Comparison of ENCODE assay signal across 21 cellular contexts in the genomic region with DNA sequence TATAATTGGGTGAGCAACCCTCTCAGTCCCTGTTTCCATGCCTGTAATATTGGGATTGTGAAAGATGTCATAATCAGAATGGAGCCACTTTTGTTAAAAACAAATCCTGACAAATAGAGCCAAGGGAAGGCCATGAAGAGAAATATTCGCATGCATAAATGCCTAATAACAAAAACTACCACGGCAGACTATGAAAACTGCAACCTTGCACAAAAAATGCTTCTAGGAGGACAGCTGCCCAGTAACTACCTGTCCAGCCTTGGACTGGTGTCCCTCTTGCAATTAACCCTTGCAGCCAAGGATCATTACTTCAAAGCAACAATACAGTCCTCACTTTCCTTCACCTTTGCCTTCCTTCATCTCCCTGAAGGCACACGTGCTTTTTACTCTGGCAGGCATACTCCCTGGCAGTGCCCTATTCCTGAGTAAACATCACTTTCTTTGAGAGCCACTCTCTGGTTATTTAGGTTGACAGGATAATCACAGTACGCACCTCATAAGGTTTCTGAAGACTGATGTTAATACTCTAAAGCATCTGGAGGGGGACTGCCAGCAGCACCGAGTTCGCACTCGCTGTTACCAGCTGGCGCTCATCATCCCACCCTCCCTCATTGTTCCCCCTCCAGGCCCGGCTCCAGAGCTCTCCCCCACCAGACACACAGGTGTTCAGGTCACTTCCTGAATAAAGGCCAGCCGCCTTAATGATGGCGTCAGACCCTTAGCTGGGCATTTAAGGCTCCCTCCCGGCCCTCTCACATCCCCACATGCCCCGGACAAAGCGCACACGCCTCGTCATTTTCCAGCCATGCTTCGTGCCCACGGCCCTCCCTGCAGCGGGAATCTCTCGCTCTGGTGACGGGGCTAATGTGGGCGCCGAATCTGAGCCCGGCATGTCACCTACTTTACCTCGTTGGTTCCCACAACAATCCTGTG. TPM values are rescaled to one million over a fixed set of nuclear protein-coding genes. Genes with fewer than 3 reads are reported as not detected.
DNase-seq lines count a peak whose midpoint lies in the region; ATAC-seq and TF ChIP-seq lines count a peak whose summit lies in the region.
"Had no signal": no experiment of that assay in that cellular context is flagged by ENCODE, and none has a peak within 500 bp of the region (broad histone marks: within the 10 kb centered on the region; RNA-seq: fewer than 3 reads in every experiment).

No MANE protein-coding gene starts in this region.

- no peak overlapping the region for H3K9ac ChIP-seq in muscle layer of colon (ENCODE audit: low read length)
- no peak overlapping the region for H3K9ac ChIP-seq in MM.1S (ENCODE audit: low read length)

- peaks cover 60% of the 10 kb centered on the region for H3K4me1 ChIP-seq in muscle layer of colon (ENCODE audit: insufficient read depth, low read length)
- H3K4me1 ChIP-seq in uterus = peaks cover 0 to 4% of the 10 kb centered on the region in 2 donors
- H3K4me1 ChIP-seq in MM.1S (ENCODE audit: low read length) = no peaks in the 10 kb centered on the region

- no peaks in the 10 kb centered on the region for H3K27me3 Mint-ChIP-seq in activated naive CD8-positive, alpha-beta T cell
- no peaks in the 10 kb centered on the region for H3K27me3 Mint-ChIP-seq in activated naive CD8-positive, alpha-beta T cell treated with anti-CD3 and anti-CD28 coated beads for 36 hours
- H3K27me3 Mint-ChIP-seq: CD4-positive, alpha-beta memory T cell had no signal

- H3K27ac ChIP-seq in muscle layer of colon (ENCODE audit: low read depth, low read length) (peak overlapping the region; percentile 19), uterus (peak overlapping the region; percentile 88 to 97), MM.1S (ENCODE audit: low read length) (no peak overlapping the region)
- H3K27ac ChIP-seq: Peyer's patch, SK-N-MC had no signal

- TF ChIP-seq POLR2A in uterus (IDR thresholded peaks at IDR 0.05) = no peak

- H2AFZ ChIP-seq in MM.1S (ENCODE audit: low read length) = no peak overlapping the region

- no peak overlapping the region for H3K4me3 ChIP-seq in muscle layer of colon (ENCODE audit: low read depth in 1 of 2, low read length in 2 of 2)
- no peak overlapping the region for H3K4me3 ChIP-seq in uterus
- H3K4me3 ChIP-seq in MM.1S (ENCODE audit: low read length) = no peak overlapping the region
- H3K4me3 ChIP-seq: pancreas, Peyer's patch, SK-N-MC, skin epidermis had no signal

- no peaks in the 10 kb centered on the region for H3K9me3 Mint-ChIP-seq in activated naive CD8-positive, alpha-beta T cell (ENCODE audit: low read depth)
- no peaks in the 10 kb centered on the region for H3K9me3 Mint-ChIP-seq in activated naive CD8-positive, alpha-beta T cell treated with anti-CD3 and anti-CD28 coated beads for 36 hours
- H3K9me3 Mint-ChIP-seq: CD4-positive, alpha-beta memory T cell had no signal

- no peaks in the 10 kb centered on the region for H3K27me3 ChIP-seq in muscle layer of colon (ENCODE audit: control insufficient read depth in 1 of 2, insufficient read depth in 2 of 2, low read length in 2 of 2)
- no peaks in the 10 kb centered on the region for H3K27me3 ChIP-seq in uterus
- H3K27me3 ChIP-seq in MM.1S (replicated peaks; ENCODE audit: insufficient read depth, low read length) = no peaks in the 10 kb centered on the region
- H3K27me3 ChIP-seq: pancreas, Peyer's patch had no signal

- H3K9me2 ChIP-seq in MM.1S (replicated peaks; ENCODE audit: insufficient read depth, low read length) = no peaks in the 10 kb centered on the region

- H3K79me2 ChIP-seq in MM.1S (ENCODE audit: low read length) = no peaks in the 10 kb centered on the region

- no peaks in the 10 kb centered on the region for H3K36me3 Mint-ChIP-seq in activated naive CD8-positive, alpha-beta T cell
- no peaks in the 10 kb centered on the region for H3K36me3 Mint-ChIP-seq in activated naive CD8-positive, alpha-beta T cell treated with anti-CD3 and anti-CD28 coated beads for 36 hours

- peaks cover 8% of the 10 kb centered on the region for H3K36me3 ChIP-seq in muscle layer of colon (ENCODE audit: insufficient read depth, low read length)
- no peaks in the 10 kb centered on the region for H3K36me3 ChIP-seq in uterus
- no peaks in the 10 kb centered on the region for H3K36me3 ChIP-seq in MM.1S (replicated peaks; ENCODE audit: insufficient read depth, low read length)
- H3K36me3 ChIP-seq: pancreas, Peyer's patch had no signal

- no peak for DNase-seq in activated naive CD8-positive, alpha-beta T cell treated with anti-CD3 and anti-CD28 coated beads for 36 hours
- peak; percentile 86 for DNase-seq in NCI-H69 (lab: John Stamatoyannopoulos, UW)
- no peak for DNase-seq in uterus
- no peak for DNase-seq in AG08395 (ENCODE audit: low spot score)
- DNase-seq in MM.1S = no peak
- no peak for DNase-seq in sciatic nerve (ENCODE audit: low spot score)
- DNase-seq: ACHN; activated effector memory CD4-positive, alpha-beta T cell treated with anti-CD3 and anti-CD28 coated beads, Interleukin-2, amount 50 U/mL, for 16 hours; anterior cingulate cortex; CD4-positive, alpha-beta memory T cell; DND-41; KG1; NCI-H446 treated with DMSO at 0.1 percent for 48 hours; Peyer's patch; stimulated activated CD4-positive, alpha-beta T cell treated with anti-CD3 and anti-CD28 coated beads, Interleukin-4, amount 100 ng/mL, for 4 hours; trophoblast cell had no signal

- H3K9me3 ChIP-seq in muscle layer of colon (ENCODE audit: low read length) (no peaks in the 10 kb centered on the region), uterus (no peaks in the 10 kb centered on the region), MM.1S (replicated peaks; ENCODE audit: insufficient read depth, low read length) (no peaks in the 10 kb centered on the region)
- H3K9me3 ChIP-seq: pancreas, Peyer's patch had no signal

- no peak for ATAC-seq in sciatic nerve
- ATAC-seq: pancreas had no signal

- peak overlapping the region; percentile 28 for H3K27ac Mint-ChIP-seq in activated naive CD8-positive, alpha-beta T cell
- H3K27ac Mint-ChIP-seq in activated naive CD8-positive, alpha-beta T cell treated with anti-CD3 and anti-CD28 coated beads for 36 hours = no peak overlapping the region

- no peaks in the 10 kb centered on the region for H3F3A ChIP-seq in MM.1S (ENCODE audit: insufficient read depth, low read length)

- H3K4me2 ChIP-seq in MM.1S (ENCODE audit: low read depth, low read length) = no peak overlapping the region

- TF ChIP-seq CTCF in uterus (IDR thresholded peaks at IDR 0.05) (no peak), MM.1S (IDR thresholded peaks at IDR 0.05; ENCODE audit: low read length) (no peak)

- H3K4me3 Mint-ChIP-seq in activated naive CD8-positive, alpha-beta T cell = no peak overlapping the region
- H3K4me3 Mint-ChIP-seq in activated naive CD8-positive, alpha-beta T cell treated with anti-CD3 and anti-CD28 coated beads for 36 hours = no peak overlapping the region

- H4K20me1 ChIP-seq in MM.1S (ENCODE audit: insufficient read depth, low read length) = no peaks in the 10 kb centered on the region

- peaks cover 10% of the 10 kb centered on the region for H3K4me1 Mint-ChIP-seq in activated naive CD8-positive, alpha-beta T cell (ENCODE audit: low read depth)
- H3K4me1 Mint-ChIP-seq in activated naive CD8-positive, alpha-beta T cell treated with anti-CD3 and anti-CD28 coated beads for 36 hours = peaks cover 13% of the 10 kb centered on the region

- intact Hi-C loops in uterus (cut with DNase I; ENCODE audit: low total_unique reads) = loop anchor here (5.0 to 10.0 kb wide), 2 partner anchors 130 to 302 kb away; no protein-coding TSS in a partner anchor
- intact Hi-C loops in sciatic nerve (cut with DNase I) = loop anchor here (5.0 to 10.0 kb wide), 2 partner anchors 132 to 300 kb away; no protein-coding TSS in a partner anchor

RNA-seq across cellular contexts. Expression of a gene that starts 57.3 kb away (rescaled TPM):
- 10 to 100 TPM in 1 of 2 experiments, 1 to 10 TPM in 1; 9.3 to 10.9 TPM for total RNA-seq in activated naive CD8-positive, alpha-beta T cell treated with anti-CD3 and anti-CD28 coated beads for 36 hours
- total RNA-seq in uterus (10 to 100 TPM in 2 of 4 donors, 1 to 10 TPM in 2; 1.8 to 76.5 (median 10.9) TPM), sciatic nerve (17.7 TPM)
